ENCODE assay signal across 2 cellular contexts in genomic region chr15:82064824-82065223, GRCh38.
TF ChIP-seq lines count a peak whose summit lies in the region.

No MANE protein-coding gene starts in this region.

TF ChIP-seq in IMR-90, 13 proteins besides CTCF, POLR2A, EP300 and RAD21:
- TF ChIP-seq MAFK (IDR thresholded peaks at IDR 0.05; ENCODE audit: low read depth, low read length) = peak; percentile 59; the same call in 1 of the 2 replicates
- no peak for TF ChIP-seq MXI1 (IDR thresholded peaks at IDR 0.05; ENCODE audit: borderline replicate concordance, low read depth, low read length)
- no peak for TF ChIP-seq CHD1 (IDR thresholded peaks at IDR 0.05; ENCODE audit: low read depth, low read length)
- TF ChIP-seq ELK1 (IDR thresholded peaks at IDR 0.05; ENCODE audit: borderline replicate concordance, low read depth, low read length) = no peak
- no peak for TF ChIP-seq FOS (IDR thresholded peaks at IDR 0.05; ENCODE audit: low read depth, low read length)

TF ChIP-seq in K562, 482 proteins besides CTCF, POLR2A, EP300 and RAD21:
- no peak for TF ChIP-seq MLX (CRISPR knock-in tag; conservative IDR thresholded peaks at IDR 0.05)
- no peak for TF ChIP-seq YY1 (IDR thresholded peaks at IDR 0.05; ENCODE audit: borderline replicate concordance in 1 of 3, control insufficient read depth in 1 of 3, extremely low read depth in 1 of 3, insufficient read depth in 3 of 3, insufficient read length in 1 of 3, insufficient replicate concordance in 2 of 3, low read depth in 1 of 3, low read length in 2 of 3)
- peak; percentile 31; the same call in 1 of the 2 replicates for TF ChIP-seq MAFG (tag; conservative IDR thresholded peaks at IDR 0.05)
- peak; percentile 82 for TF ChIP-seq ZNF316 (IDR thresholded peaks at IDR 0.05)
- no peak for TF ChIP-seq ZNF431 (CRISPR knock-in tag; IDR thresholded peaks at IDR 0.05)
- peak; percentile 57 for TF ChIP-seq C11orf30 (IDR thresholded peaks at IDR 0.05; ENCODE audit: low read depth)
- no peak for TF ChIP-seq ZNF609 (CRISPR knock-in tag; IDR thresholded peaks at IDR 0.05; ENCODE audit: borderline replicate concordance)
- no peak for TF ChIP-seq ZNF512 (tag; IDR thresholded peaks at IDR 0.05)
- TF ChIP-seq BHLHE40 (IDR thresholded peaks at IDR 0.05; ENCODE audit: low read length) = no peak
TF ChIP-seq in K562: peak in this region for 3.
